10 cellular contexts compared by ENCODE assay signal in the genomic region with DNA sequence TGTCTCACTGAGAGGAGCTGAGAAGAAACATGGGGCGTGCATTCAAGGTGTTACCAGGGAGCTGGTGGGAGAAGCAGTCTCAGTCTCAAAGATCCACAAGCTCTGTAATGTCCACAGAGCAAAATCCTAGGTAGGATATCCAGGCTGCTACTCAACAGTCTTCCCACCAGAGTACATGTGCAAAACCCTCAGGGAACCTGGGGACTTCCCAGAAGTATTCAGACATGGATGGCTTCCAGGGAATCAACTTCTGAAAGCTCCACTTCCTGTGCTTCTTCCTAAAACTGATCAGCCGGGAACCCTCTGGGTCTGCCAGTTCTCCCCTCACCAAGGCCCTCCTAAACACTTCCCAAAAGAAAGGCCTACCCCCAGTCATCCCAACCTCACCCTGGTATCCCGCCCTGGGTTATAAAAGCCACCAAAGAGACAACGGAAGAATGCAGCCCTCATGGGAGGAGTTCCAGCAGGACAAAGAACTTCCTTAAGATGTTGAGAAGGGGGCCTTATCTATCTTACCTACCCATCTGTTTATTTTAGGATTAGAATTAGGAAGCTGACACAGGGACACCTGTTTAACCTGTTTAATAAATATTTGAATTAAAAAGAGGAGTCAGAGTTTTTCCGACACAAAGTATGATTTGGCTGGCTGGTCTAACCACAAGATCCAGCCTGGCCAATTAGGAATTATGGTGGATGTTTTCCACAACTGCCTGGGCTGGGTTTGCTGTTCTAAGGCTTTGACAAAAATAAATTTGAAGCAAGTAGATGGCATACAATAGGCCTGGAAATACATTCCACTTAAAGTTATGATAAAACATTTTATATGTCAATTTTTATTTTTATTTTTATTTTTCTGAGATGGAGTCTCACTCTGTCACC. TPM values are rescaled to one million over a fixed set of nuclear protein-coding genes. Genes with fewer than 3 reads are reported as not detected.
DNase-seq lines count a peak whose midpoint lies in the region; ATAC-seq and TF ChIP-seq lines count a peak whose summit lies in the region.
"Had no signal": no experiment of that assay in that cellular context is flagged by ENCODE, and none has a peak within 500 bp of the region (broad histone marks: within the 10 kb centered on the region; RNA-seq: fewer than 3 reads in every experiment).

No MANE protein-coding gene starts in this region.

- H3K4me3 ChIP-seq in LNCaP clone FGC (ENCODE audit: low read depth, low read length) (no peak overlapping the region), colonic mucosa (no peak overlapping the region)

- H3K9me3 Mint-ChIP-seq in mesothelial cell of epicardium: no peaks in the 10 kb centered on the region
- H3K9me3 Mint-ChIP-seq in stimulated activated naive B cell treated with anti-CD40 and anti-IgM and Interleukin-4, amounts not matched to agents 10 μg/mL and 1 μg/mL and 100 μg/mL, for 72 hours: no peaks in the 10 kb centered on the region
- H3K9me3 Mint-ChIP-seq: natural killer cell had no signal

- peak overlapping the region; percentile 15 for H3K27ac ChIP-seq in colonic mucosa

- no peak overlapping the region for H3K4me3 Mint-ChIP-seq in mesothelial cell of epicardium
- H3K4me3 Mint-ChIP-seq in stimulated activated naive B cell treated with anti-CD40 and anti-IgM and Interleukin-4, amounts not matched to agents 10 μg/mL and 1 μg/mL and 100 μg/mL, for 72 hours: no peak overlapping the region
- H3K4me3 Mint-ChIP-seq: activated naive CD8-positive, alpha-beta T cell treated with anti-CD3 and anti-CD28 coated beads, Interleukin-2, amount 10 ng/mL, durations not matched to agents 7 days and 5 days; natural killer cell had no signal

- intact Hi-C loops in colonic mucosa (cut with DNase I): no loop called here

- CTCF ChIA-PET in HEK293T (lab: Yijun Ruan, JAX): no interaction called here

- no peaks in the 10 kb centered on the region for H3K36me3 ChIP-seq in colonic mucosa

- peaks cover 71% of the 10 kb centered on the region for H3K4me1 Mint-ChIP-seq in mesothelial cell of epicardium
- no peaks in the 10 kb centered on the region for H3K4me1 Mint-ChIP-seq in stimulated activated naive B cell treated with anti-CD40 and anti-IgM and Interleukin-4, amounts not matched to agents 10 μg/mL and 1 μg/mL and 100 μg/mL, for 72 hours

- DNase-seq in A172 (ENCODE audit: low spot score) (peak; percentile 77), LNCaP clone FGC (ENCODE audit: low read depth) (peak; percentile 91), colonic mucosa (no peak), mesothelial cell of epicardium (ENCODE audit: low spot score in 2 of 2, unreplicated experiment in 2 of 2) (no peak), HEK293T (ENCODE audit: extremely low spot score) (no peak)
- DNase-seq in stimulated activated naive B cell treated with anti-CD40 and anti-IgM and Interleukin-4, amounts not matched to agents 10 μg/mL and 1 μg/mL and 100 μg/mL, for 72 hours: no peak
- DNase-seq: activated naive CD8-positive, alpha-beta T cell treated with anti-CD3 and anti-CD28 coated beads, Interleukin-2, amount 10 ng/mL, durations not matched to agents 7 days and 5 days; natural killer cell had no signal

- ATAC-seq in HG02571 (IDR thresholded peaks at IDR 0.05; ENCODE audit: unreplicated experiment): no peak
- no peak for ATAC-seq in GM18858 (IDR thresholded peaks at IDR 0.05; ENCODE audit: unreplicated experiment)
- ATAC-seq in stimulated activated naive B cell treated with anti-CD40 and anti-IgM and Interleukin-4, amounts not matched to agents 10 μg/mL and 1 μg/mL and 100 μg/mL, for 72 hours (replicated peaks): no peak
- ATAC-seq: natural killer cell had no signal

- H3K27me3 ChIP-seq in colonic mucosa: no peaks in the 10 kb centered on the region

- no peaks in the 10 kb centered on the region for H3K27me3 Mint-ChIP-seq in mesothelial cell of epicardium (ENCODE audit: low read depth)
- H3K27me3 Mint-ChIP-seq in stimulated activated naive B cell treated with anti-CD40 and anti-IgM and Interleukin-4, amounts not matched to agents 10 μg/mL and 1 μg/mL and 100 μg/mL, for 72 hours: peaks cover 35 to 50% of the 10 kb centered on the region in 2 donors

- TF ChIP-seq CTCF in LNCaP clone FGC (IDR thresholded peaks at IDR 0.05; ENCODE audit: control insufficient read depth, extremely low read depth, insufficient read depth) (no peak), colonic mucosa (IDR thresholded peaks at IDR 0.05) (no peak), mesothelial cell of epicardium (IDR thresholded peaks at IDR 0.05; ENCODE audit: unreplicated experiment) (no peak)

- POLR2A ChIA-PET in HEK293T (lab: Yijun Ruan, JAX): interaction anchor here (1.1 kb wide), 1 partner anchor 88 kb away, joined by 3 read pairs; a partner anchor contains a TSS

- H3K9ac ChIP-seq in colonic mucosa (ENCODE audit: low read depth in 2 of 2, low read length in 2 of 2): no peak overlapping the region

- no peaks in the 10 kb centered on the region for H3K36me3 Mint-ChIP-seq in mesothelial cell of epicardium
- no peaks in the 10 kb centered on the region for H3K36me3 Mint-ChIP-seq in stimulated activated naive B cell treated with anti-CD40 and anti-IgM and Interleukin-4, amounts not matched to agents 10 μg/mL and 1 μg/mL and 100 μg/mL, for 72 hours
- H3K36me3 Mint-ChIP-seq: activated naive CD8-positive, alpha-beta T cell treated with anti-CD3 and anti-CD28 coated beads, Interleukin-2, amount 10 ng/mL, durations not matched to agents 7 days and 5 days; natural killer cell had no signal

- H3K27ac Mint-ChIP-seq in mesothelial cell of epicardium: peak overlapping the region; percentile 82
- H3K27ac Mint-ChIP-seq in stimulated activated naive B cell treated with anti-CD40 and anti-IgM and Interleukin-4, amounts not matched to agents 10 μg/mL and 1 μg/mL and 100 μg/mL, for 72 hours: no peak overlapping the region
- H3K27ac Mint-ChIP-seq: activated naive CD8-positive, alpha-beta T cell treated with anti-CD3 and anti-CD28 coated beads, Interleukin-2, amount 10 ng/mL, durations not matched to agents 7 days and 5 days; natural killer cell had no signal

- H3K9me3 ChIP-seq in colonic mucosa: no peaks in the 10 kb centered on the region

- peaks cover 10% of the 10 kb centered on the region for H3K4me1 ChIP-seq in colonic mucosa

TF ChIP-seq in HEK293T, 16 proteins besides CTCF, POLR2A, EP300 and RAD21:
- TF ChIP-seq HDGF (IDR thresholded peaks at IDR 0.05; ENCODE audit: borderline replicate concordance) (no peak), LEF1 (IDR thresholded peaks at IDR 0.05; ENCODE audit: borderline replicate concordance) (no peak), L3MBTL2 (conservative IDR thresholded peaks at IDR 0.05) (no peak), SUZ12 (IDR thresholded peaks at IDR 0.05) (no peak), FOXA1 (IDR thresholded peaks at IDR 0.05) (no peak), ARNT (IDR thresholded peaks at IDR 0.05) (no peak)
TF ChIP-seq in HEK293T: peak in this region for 0.

RNA-seq across cellular contexts. Expression of a gene that starts 37.0 kb away (rescaled TPM):
- total RNA-seq in A172 (2014; rRNA removed; shearing (Covaris generic)): 8.0 and 11.6 TPM in 2 replicates
- 10 to 100 TPM; 14.7 to 15.2 TPM for total RNA-seq in colonic mucosa
- total RNA-seq in mesothelial cell of epicardium: 37.0 to 38.7 TPM (median 37.8 TPM) in 3 replicates

Comparison
In these comparisons a context has a peak if more than half of its experiments do, and no peak if none do; other contexts are left out.
1. DNase-seq: peak in A172 (single experiment) and LNCaP clone FGC (single experiment); none in colonic mucosa (single experiment), mesothelial cell of epicardium (0 of 2), HEK293T (single experiment) and stimulated activated naive B cell treated with anti-CD40 and anti-IgM and Interleukin-4, amounts not matched to agents 10 μg/mL and 1 μg/mL and 100 μg/mL, for 72 hours (single experiment).